ENCODE assay signal across 30 cellular contexts in genomic region chr13:111013196-111013595, GRCh38.
"Had no signal": no experiment of that assay in that cellular context is flagged by ENCODE, and none has a peak within 500 bp of the region (broad histone marks: within the 10 kb centered on the region; RNA-seq: fewer than 3 reads in every experiment).

No MANE protein-coding gene starts in this region.

- H3K4me3 ChIP-seq: ascending aorta, breast epithelium, cardiac muscle cell, colonic mucosa had no signal

- H3K9me3 ChIP-seq: ascending aorta, breast epithelium, colonic mucosa had no signal

- H3K27me3 ChIP-seq: ascending aorta, breast epithelium, colonic mucosa had no signal

- H3K4me3 Mint-ChIP-seq: activated B cell treated with CpG ODN at 0.5 μM for 24 hours; activated naive CD8-positive, alpha-beta T cell treated with anti-CD3 and anti-CD28 coated beads, Interleukin-2, amount 10 ng/mL, durations not matched to agents 7 days and 5 days; brain; T-cell; T-helper 17 cell had no signal

- H3K27ac Mint-ChIP-seq: activated B cell treated with CpG ODN at 0.5 μM for 24 hours; activated naive CD4-positive, alpha-beta T cell treated with anti-CD3 and anti-CD28 coated beads, Interleukin-2, amount 50 U/mL, for 72 hours; brain; T-cell; T-helper 17 cell; T-helper 2 cell treated with Interferon-gamma antibody and Interleukin-4, amounts not matched to agents 5 μg/mL and 100 μg/mL, for 36 hours had no signal

- H3K36me3 Mint-ChIP-seq: activated naive CD4-positive, alpha-beta T cell treated with anti-CD3 and anti-CD28 coated beads, Interleukin-2, amount 50 U/mL, for 72 hours; brain; T-cell had no signal

- DNase-seq: activated B cell treated with CpG ODN at 0.5 μM for 24 hours; activated CD4-positive, alpha-beta T cell treated with anti-CD3 and anti-CD28 coated beads, Interleukin-2, amount 50 U/mL, for 1 hour; activated effector memory CD4-positive, alpha-beta T cell treated with Interleukin-2 at 50 U/mL for 16 hours; activated gamma-delta T cell treated with Interleukin-2 at 50 U/mL for 16 hours; activated naive CD4-positive, alpha-beta T cell treated with Interleukin-2 at 50 U/mL for 16 hours; activated naive CD8-positive, alpha-beta T cell treated with anti-CD3 and anti-CD28 coated beads, Interleukin-2, amount 10 ng/mL, durations not matched to agents 7 days and 5 days; activated T-cell treated with anti-CD3 and anti-CD28 coated beads, Interleukin-2, amount 50 U/mL, for 1 hour; activated T-cell treated with anti-CD3 and anti-CD28 coated beads, Interleukin-2, amount 50 U/mL, for 48 hours; central memory CD4-positive, alpha-beta T cell; cerebellar nuclear complex; colonic mucosa; effector CD8-positive, alpha-beta T cell; head of caudate nucleus; hippocampal formation; SW 1271; T-cell; T-helper 17 cell; T1000; WERI-Rb-1 had no signal

- H3K4me1 ChIP-seq: ascending aorta, breast epithelium, colonic mucosa had no signal

- H3K36me3 ChIP-seq: ascending aorta, breast epithelium, cardiac muscle cell, colonic mucosa, WERI-Rb-1 had no signal

- ATAC-seq: activated CD4-positive, CD25-positive, alpha-beta regulatory T cell treated with anti-CD3 and anti-CD28 coated beads, Interleukin-2, amount 50 U/mL, for 24 hours; T-cell; T-helper 17 cell had no signal

- FAIRE-seq: endometrium, endothelial cell of umbilical vein, frontal cortex had no signal

- H3K27ac ChIP-seq: ascending aorta, breast epithelium, cardiac muscle cell, colonic mucosa, epithelial cell of prostate, WERI-Rb-1 had no signal

- H3K9me3 Mint-ChIP-seq: activated B cell treated with CpG ODN at 0.5 μM for 24 hours; activated naive CD4-positive, alpha-beta T cell treated with anti-CD3 and anti-CD28 coated beads, Interleukin-2, amount 50 U/mL, for 72 hours; activated naive CD8-positive, alpha-beta T cell treated with anti-CD3 and anti-CD28 coated beads, Interleukin-2, amount 10 ng/mL, durations not matched to agents 7 days and 5 days; T-cell; T-helper 2 cell treated with Interferon-gamma antibody and Interleukin-4, amounts not matched to agents 5 μg/mL and 100 μg/mL, for 36 hours had no signal

- H3K4me1 Mint-ChIP-seq: activated B cell treated with CpG ODN at 0.5 μM for 24 hours, brain had no signal
